ENCODE assay signal across 1 cellular context in the genomic region with DNA sequence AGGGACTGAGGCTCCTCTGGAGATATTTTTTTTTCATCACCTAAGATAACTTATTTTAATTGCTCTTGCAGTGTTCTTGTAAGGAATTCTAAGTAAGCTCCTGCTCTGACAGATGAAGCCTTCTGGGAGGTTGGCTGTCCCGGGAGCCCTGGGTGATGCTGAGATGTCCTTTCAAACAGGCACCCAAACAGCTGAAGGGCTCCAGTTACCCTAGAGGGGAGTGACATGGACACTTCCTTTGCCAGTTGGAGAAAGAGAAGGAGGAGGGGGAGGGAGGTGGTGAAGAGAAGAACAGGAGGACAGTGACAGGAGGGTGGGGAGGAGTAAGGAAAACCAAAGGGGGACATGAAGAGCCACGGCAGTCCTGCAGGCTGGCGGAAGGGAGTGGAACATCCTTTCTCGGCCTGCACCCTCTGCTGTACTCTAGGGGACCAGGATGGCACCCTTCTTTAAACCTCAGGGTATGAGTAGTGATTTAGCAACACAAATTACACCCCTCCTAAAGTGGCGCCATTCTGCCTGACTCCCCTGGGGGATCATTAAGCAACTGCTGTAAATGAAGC.
TF ChIP-seq lines count a peak whose summit lies in the region.

No MANE protein-coding gene starts in this region.

TF ChIP-seq in GM23338, 12 proteins besides CTCF, POLR2A, EP300 and RAD21:
- TF ChIP-seq, protein P1, sequence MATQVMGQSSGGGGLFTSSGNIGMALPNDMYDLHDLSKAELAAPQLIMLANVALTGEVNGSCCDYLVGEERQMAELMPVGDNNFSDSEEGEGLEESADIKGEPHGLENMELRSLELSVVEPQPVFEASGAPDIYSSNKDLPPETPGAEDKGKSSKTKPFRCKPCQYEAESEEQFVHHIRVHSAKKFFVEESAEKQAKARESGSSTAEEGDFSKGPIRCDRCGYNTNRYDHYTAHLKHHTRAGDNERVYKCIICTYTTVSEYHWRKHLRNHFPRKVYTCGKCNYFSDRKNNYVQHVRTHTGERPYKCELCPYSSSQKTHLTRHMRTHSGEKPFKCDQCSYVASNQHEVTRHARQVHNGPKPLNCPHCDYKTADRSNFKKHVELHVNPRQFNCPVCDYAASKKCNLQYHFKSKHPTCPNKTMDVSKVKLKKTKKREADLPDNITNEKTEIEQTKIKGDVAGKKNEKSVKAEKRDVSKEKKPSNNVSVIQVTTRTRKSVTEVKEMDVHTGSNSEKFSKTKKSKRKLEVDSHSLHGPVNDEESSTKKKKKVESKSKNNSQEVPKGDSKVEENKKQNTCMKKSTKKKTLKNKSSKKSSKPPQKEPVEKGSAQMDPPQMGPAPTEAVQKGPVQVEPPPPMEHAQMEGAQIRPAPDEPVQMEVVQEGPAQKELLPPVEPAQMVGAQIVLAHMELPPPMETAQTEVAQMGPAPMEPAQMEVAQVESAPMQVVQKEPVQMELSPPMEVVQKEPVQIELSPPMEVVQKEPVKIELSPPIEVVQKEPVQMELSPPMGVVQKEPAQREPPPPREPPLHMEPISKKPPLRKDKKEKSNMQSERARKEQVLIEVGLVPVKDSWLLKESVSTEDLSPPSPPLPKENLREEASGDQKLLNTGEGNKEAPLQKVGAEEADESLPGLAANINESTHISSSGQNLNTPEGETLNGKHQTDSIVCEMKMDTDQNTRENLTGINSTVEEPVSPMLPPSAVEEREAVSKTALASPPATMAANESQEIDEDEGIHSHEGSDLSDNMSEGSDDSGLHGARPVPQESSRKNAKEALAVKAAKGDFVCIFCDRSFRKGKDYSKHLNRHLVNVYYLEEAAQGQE (IDR thresholded peaks at IDR 0.05; ENCODE audit: unreplicated experiment), result no peak
- TF ChIP-seq NANOG (IDR thresholded peaks at IDR 0.05; ENCODE audit: borderline replicate concordance), result no peak
